ENCODE assay signal across 9 cellular contexts in genomic region chr11:129331871-129332274, GRCh38. TPM values are rescaled to one million over a fixed set of nuclear protein-coding genes. Genes with fewer than 3 reads are reported as not detected.
DNase-seq lines count a peak whose midpoint lies in the region; ATAC-seq and TF ChIP-seq lines count a peak whose summit lies in the region.
"Had no signal": no experiment of that assay in that cellular context is flagged by ENCODE, and none has a peak within 500 bp of the region (broad histone marks: within the 10 kb centered on the region; RNA-seq: fewer than 3 reads in every experiment).

No MANE protein-coding gene starts in this region.

- no peak overlapping the region for H3K27ac Mint-ChIP-seq in activated T-helper 1 cell treated with anti-CD3 and anti-CD28 coated beads, Interleukin-12 subunit alpha, Interleukin-12 subunit beta, Interleukin-2, Interleukin-4 antibody, amounts not matched to agents 30 ng/mL and 10 ng/mL and 1 ng/mL, durations not matched to agents 14 hours and 24 hours and 36 hours

- H3K18ac ChIP-seq in neuronal stem cell (ENCODE audit: low read length): no peak overlapping the region

- no peak overlapping the region for H2BK5ac ChIP-seq in neuronal stem cell (ENCODE audit: low read length)

- H3K79me1 ChIP-seq in neuronal stem cell (ENCODE audit: low read depth, low read length): no peaks in the 10 kb centered on the region

- H3K27me3 Mint-ChIP-seq in activated T-helper 1 cell treated with anti-CD3 and anti-CD28 coated beads, Interleukin-12 subunit alpha, Interleukin-12 subunit beta, Interleukin-2, Interleukin-4 antibody, amounts not matched to agents 30 ng/mL and 10 ng/mL and 1 ng/mL, durations not matched to agents 14 hours and 24 hours and 36 hours (ENCODE audit: insufficient read depth): no peaks in the 10 kb centered on the region
- H3K27me3 Mint-ChIP-seq: central memory CD8-positive, alpha-beta T cell had no signal

- H3K9me3 Mint-ChIP-seq in activated T-helper 1 cell treated with anti-CD3 and anti-CD28 coated beads, Interleukin-12 subunit alpha, Interleukin-12 subunit beta, Interleukin-2, Interleukin-4 antibody, amounts not matched to agents 30 ng/mL and 10 ng/mL and 1 ng/mL, durations not matched to agents 14 hours and 24 hours and 36 hours: no peaks in the 10 kb centered on the region
- H3K9me3 Mint-ChIP-seq: central memory CD8-positive, alpha-beta T cell had no signal

- DNase-seq in DMS 273 (lab: John Stamatoyannopoulos, UW; ENCODE audit: unreplicated experiment) (peak; percentile 97), Kasumi-1 (lab: John Stamatoyannopoulos, UW) (peak; percentile 73 to 74), Peyer's patch (peak; percentile 54 to 90 (median 88)), fibroblast of villous mesenchyme (ENCODE audit: low read depth) (peak; percentile 73), neuronal stem cell (ENCODE audit: low spot score) (peak; percentile 71), stromal cell of bone marrow (ENCODE audit: low read depth) (peak; percentile 54)
- DNase-seq in activated T-helper 1 cell treated with anti-CD3 and anti-CD28 coated beads, Interleukin-12 subunit alpha, Interleukin-12 subunit beta, Interleukin-2, Interleukin-4 antibody, amounts not matched to agents 30 ng/mL and 10 ng/mL and 1 ng/mL, durations not matched to agents 14 hours and 24 hours and 36 hours (ENCODE audit: low spot score): peak; percentile 34

- peak overlapping the region; percentile 67 for H2AFZ ChIP-seq in neuronal stem cell (ENCODE audit: low read length)

- H3K4me1 ChIP-seq in Peyer's patch (no peaks in the 10 kb centered on the region), neuronal stem cell (ENCODE audit: control insufficient read depth in 2 of 2, insufficient read depth in 1 of 2, low read depth in 1 of 2, low read length in 2 of 2) (no peaks in the 10 kb centered on the region)

- H2BK12ac ChIP-seq in neuronal stem cell (ENCODE audit: low read length): no peak overlapping the region

- ATAC-seq in GM21576 (IDR thresholded peaks at IDR 0.05; ENCODE audit: unreplicated experiment): peak; percentile 85

- no peak overlapping the region for H3K14ac ChIP-seq in neuronal stem cell (ENCODE audit: low read length)

- no peak overlapping the region for H3K23ac ChIP-seq in neuronal stem cell (ENCODE audit: low read depth, low read length, poor library complexity)

- no CpG with 5 or more reads among the region's 11 CpGs for WGBS in neuronal stem cell (ENCODE audit: extremely low coverage in 2 of 2, insufficient read length in 2 of 2, insufficient replicate concordance in 1 of 2), 2 donors

- H4K91ac ChIP-seq in neuronal stem cell (ENCODE audit: low read depth, low read length, poor library complexity): no peak overlapping the region

- no peak overlapping the region for H3K27ac ChIP-seq in Peyer's patch
- H3K27ac ChIP-seq in neuronal stem cell (replicated peaks; ENCODE audit: low read length): no peak overlapping the region

- no peak overlapping the region for H3K4ac ChIP-seq in neuronal stem cell (ENCODE audit: low read length)

- no peak overlapping the region for H2AK5ac ChIP-seq in neuronal stem cell (ENCODE audit: low read depth, low read length)

- H3K4me3 ChIP-seq in Peyer's patch: no peak overlapping the region
- H3K4me3 ChIP-seq in fibroblast of villous mesenchyme (ENCODE audit: low read depth, low read length): no peak overlapping the region
- no peak overlapping the region for H3K4me3 ChIP-seq in neuronal stem cell (ENCODE audit: low read length in 2 of 2)

- no peak overlapping the region for H3K9ac ChIP-seq in neuronal stem cell (ENCODE audit: low read depth, low read length, poor library complexity)

- intact Hi-C loops in activated T-helper 1 cell treated with anti-CD3 and anti-CD28 coated beads, Interleukin-12 subunit alpha, Interleukin-12 subunit beta, Interleukin-2, Interleukin-4 antibody, amounts not matched to agents 30 ng/mL and 10 ng/mL and 1 ng/mL, durations not matched to agents 14 hours and 24 hours and 36 hours (cut with micrococcal nuclease): loop anchor here (1.0 to 2.0 kb wide), 3 partner anchors 101 to 448 kb away; no protein-coding TSS in a partner anchor

- H3K36me3 ChIP-seq in Peyer's patch: no peaks in the 10 kb centered on the region
- no peaks in the 10 kb centered on the region for H3K36me3 ChIP-seq in neuronal stem cell (replicated peaks in 1 of 2; ENCODE audit: control insufficient read depth in 2 of 2, insufficient read depth in 2 of 2, low read length in 2 of 2)

- H3K27me3 ChIP-seq in Peyer's patch: no peaks in the 10 kb centered on the region
- no peaks in the 10 kb centered on the region for H3K27me3 ChIP-seq in neuronal stem cell (ENCODE audit: control insufficient read depth in 3 of 3, insufficient read depth in 3 of 3, low read depth in 1 of 3, low read length in 3 of 3)

- H3K9me3 ChIP-seq in Peyer's patch (no peaks in the 10 kb centered on the region), neuronal stem cell (replicated peaks in 1 of 2; ENCODE audit: control insufficient read depth in 2 of 2, insufficient read depth in 1 of 2, low read depth in 1 of 2, low read length in 2 of 2) (peaks cover 0 to 1% of the 10 kb centered on the region in 2 donors)

- peak; percentile 20 to 93 (median 80) for TF ChIP-seq CTCF in Peyer's patch (IDR thresholded peaks at IDR 0.05)
- TF ChIP-seq CTCF in fibroblast of villous mesenchyme (IDR thresholded peaks at IDR 0.05; ENCODE audit: insufficient read depth, low read depth, low read length): peak; percentile 87

- H4K8ac ChIP-seq in neuronal stem cell (ENCODE audit: low read depth, low read length): no peak overlapping the region

- no peak for TF ChIP-seq POLR2A in Peyer's patch (IDR thresholded peaks at IDR 0.05)

- H2BK15ac ChIP-seq in neuronal stem cell (ENCODE audit: low read length): no peak overlapping the region

- no peaks in the 10 kb centered on the region for H3K4me1 Mint-ChIP-seq in activated T-helper 1 cell treated with anti-CD3 and anti-CD28 coated beads, Interleukin-12 subunit alpha, Interleukin-12 subunit beta, Interleukin-2, Interleukin-4 antibody, amounts not matched to agents 30 ng/mL and 10 ng/mL and 1 ng/mL, durations not matched to agents 14 hours and 24 hours and 36 hours (ENCODE audit: low read depth)
- H3K4me1 Mint-ChIP-seq: central memory CD8-positive, alpha-beta T cell had no signal

- H3K36me3 Mint-ChIP-seq in activated T-helper 1 cell treated with anti-CD3 and anti-CD28 coated beads, Interleukin-12 subunit alpha, Interleukin-12 subunit beta, Interleukin-2, Interleukin-4 antibody, amounts not matched to agents 30 ng/mL and 10 ng/mL and 1 ng/mL, durations not matched to agents 14 hours and 24 hours and 36 hours (ENCODE audit: low read depth): no peaks in the 10 kb centered on the region

- no peak overlapping the region for H3K4me3 Mint-ChIP-seq in activated T-helper 1 cell treated with anti-CD3 and anti-CD28 coated beads, Interleukin-12 subunit alpha, Interleukin-12 subunit beta, Interleukin-2, Interleukin-4 antibody, amounts not matched to agents 30 ng/mL and 10 ng/mL and 1 ng/mL, durations not matched to agents 14 hours and 24 hours and 36 hours
- H3K4me3 Mint-ChIP-seq: central memory CD8-positive, alpha-beta T cell had no signal

- no peak overlapping the region for H2BK120ac ChIP-seq in neuronal stem cell (ENCODE audit: low read depth, low read length)

- H3K4me2 ChIP-seq in neuronal stem cell (ENCODE audit: insufficient read depth, low read length, poor library complexity, severe bottlenecking): no peak overlapping the region

RNA-seq across cellular contexts. Expression of gene BARX2, which starts 43.8 kb away (rescaled TPM):
- total RNA-seq in Peyer's patch: 10 to 100 TPM in 3 of 4 donors, 1 to 10 TPM in 1; 1.7 to 19.8 (median 15.7) TPM
- 8.8 and 9.1 TPM in 2 replicates for total RNA-seq in activated T-helper 1 cell treated with anti-CD3 and anti-CD28 coated beads, Interleukin-12 subunit alpha, Interleukin-12 subunit beta, Interleukin-2, Interleukin-4 antibody, amounts not matched to agents 30 ng/mL and 10 ng/mL and 1 ng/mL, durations not matched to agents 14 hours and 24 hours and 36 hours
- not detected in 2 replicates for total RNA-seq in fibroblast of villous mesenchyme
- not detected for polyA plus RNA-seq in neuronal stem cell (2013, experiment 1 of 2)
- not detected for polyA plus RNA-seq in neuronal stem cell (2013, experiment 2 of 2)

Comparison
In these comparisons a context has a peak if more than half of its experiments do, and no peak if none do; other contexts are left out.
1. DNase-seq: peak in every context shown above with its lines; median percentile 97 in DMS 273; 88 in Peyer's patch; 74 in Kasumi-1; 73 in fibroblast of villous mesenchyme; 71 in neuronal stem cell; 54 in stromal cell of bone marrow; 34 in activated T-helper 1 cell treated with anti-CD3 and anti-CD28 coated beads, Interleukin-12 subunit alpha, Interleukin-12 subunit beta, Interleukin-2, Interleukin-4 antibody, amounts not matched to agents 30 ng/mL and 10 ng/mL and 1 ng/mL, durations not matched to agents 14 hours and 24 hours and 36 hours.